In the genomic region with DNA sequence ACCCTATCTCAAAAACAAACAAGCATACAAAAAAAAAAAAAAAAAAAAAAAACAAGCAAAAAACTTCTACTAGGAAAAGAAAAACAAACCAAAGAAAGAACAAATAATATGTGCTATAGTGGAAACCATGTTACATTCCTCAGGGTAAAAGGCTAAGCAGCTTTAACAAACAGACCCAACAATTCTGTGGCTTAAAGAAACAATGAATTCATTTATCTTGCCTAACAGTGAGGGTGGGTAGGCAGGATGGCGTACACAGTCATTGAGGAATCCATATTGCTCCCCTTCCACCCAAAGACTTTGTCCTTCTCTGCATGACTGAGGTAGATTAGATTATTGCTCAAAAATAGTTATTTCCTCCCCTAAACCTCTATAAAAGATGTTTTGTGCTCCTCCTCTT, we compare ENCODE assay signal across 37 cellular contexts.
"Had no signal": no experiment of that assay in that cellular context is flagged by ENCODE, and none has a peak within 500 bp of the region (broad histone marks: within the 10 kb centered on the region; RNA-seq: fewer than 3 reads in every experiment).

No MANE protein-coding gene starts in this region.

- H3K9me3 ChIP-seq: adrenal gland, breast epithelium, colonic mucosa, gastrocnemius medialis had no signal

- H3K36me3 ChIP-seq: adrenal gland, breast epithelium, cardiac muscle cell, colonic mucosa, esophagus squamous epithelium, gastrocnemius medialis, heart left ventricle, WERI-Rb-1 had no signal

- H3K27me3 ChIP-seq: adrenal gland, breast epithelium, cardiac muscle cell, colonic mucosa, esophagus squamous epithelium, gastrocnemius medialis, heart left ventricle had no signal

- DNase-seq: activated CD4-positive, alpha-beta memory T cell treated with anti-CD3 and anti-CD28 coated beads for 36 hours; activated CD4-positive, alpha-beta T cell treated with anti-CD3 and anti-CD28 coated beads for 36 hours; activated CD4-positive, alpha-beta T cell treated with anti-CD3 and anti-CD28 coated beads, Interleukin-2, amount 10 ng/mL, durations not matched to agents 24 days and 14 days; activated CD4-positive, CD25-positive, alpha-beta regulatory T cell; activated CD4-positive, CD25-positive, alpha-beta regulatory T cell treated with anti-CD3 and anti-CD28 coated beads, Interleukin-2, amount 50 U/mL, for 72 hours; activated CD8-positive, alpha-beta memory T cell treated with anti-CD3 and anti-CD28 coated beads, Interleukin-2, amount 10 ng/mL, durations not matched to agents 7 days and 5 days; activated CD8-positive, alpha-beta memory T cell treated with anti-CD3 and anti-CD28 coated beads, Interleukin-2, amount 50 U/mL, for 4 hours; activated CD8-positive, alpha-beta T cell treated with anti-CD3 and anti-CD28 coated beads, Interleukin-2, amount 10 ng/mL, durations not matched to agents 7 days and 5 days; activated effector memory CD4-positive, alpha-beta T cell treated with anti-CD3 and anti-CD28 coated beads, Interleukin-2, amount 50 U/mL, for 16 hours; activated naive CD4-positive, alpha-beta T cell treated with anti-CD3 and anti-CD28 coated beads for 36 hours; activated naive CD8-positive, alpha-beta T cell treated with anti-CD3 and anti-CD28 coated beads for 36 hours; activated naive CD8-positive, alpha-beta T cell treated with anti-CD3 and anti-CD28 coated beads, Interleukin-2, amount 50 U/mL, for 24 hours; activated T-cell treated with anti-CD3 and anti-CD28 coated beads, Interleukin-2, amount 50 U/mL, for 1 hour; activated T-cell treated with anti-CD3 and anti-CD28 coated beads, Interleukin-2, amount 50 U/mL, for 48 hours; adrenal gland; amygdala; aorta; central memory CD4-positive, alpha-beta T cell; cerebellar nuclear complex; colonic mucosa; effector CD8-positive, alpha-beta T cell; esophagus squamous epithelium; gastrocnemius medialis; glutamatergic neuron; heart left ventricle; T-helper 1 cell; T-helper 17 cell; T1000; WERI-Rb-1 had no signal

- H3K4me1 ChIP-seq: adrenal gland, breast epithelium, colonic mucosa, esophagus squamous epithelium, gastrocnemius medialis had no signal

- H3K27me3 Mint-ChIP-seq: activated CD4-positive, alpha-beta T cell treated with anti-CD3 and anti-CD28 coated beads for 36 hours; activated CD4-positive, alpha-beta T cell treated with anti-CD3 and anti-CD28 coated beads, Interleukin-2, amount 10 ng/mL, durations not matched to agents 24 days and 14 days; activated CD8-positive, alpha-beta memory T cell treated with anti-CD3 and anti-CD28 coated beads, Interleukin-2, amount 10 ng/mL, durations not matched to agents 7 days and 5 days; activated naive CD4-positive, alpha-beta T cell treated with anti-CD3 and anti-CD28 coated beads, Interleukin-2, amount 50 U/mL, for 24 hours; activated naive CD8-positive, alpha-beta T cell treated with anti-CD3 and anti-CD28 coated beads for 36 hours; activated naive CD8-positive, alpha-beta T cell treated with anti-CD3 and anti-CD28 coated beads, Interleukin-2, amount 50 U/mL, for 24 hours had no signal

- H3K9me3 Mint-ChIP-seq: activated naive CD4-positive, alpha-beta T cell treated with anti-CD3 and anti-CD28 coated beads, Interleukin-2, amount 50 U/mL, for 24 hours; activated T-helper 1 cell treated with anti-CD3 and anti-CD28 coated beads, Interleukin-12 subunit alpha, Interleukin-12 subunit beta, Interleukin-2, Interleukin-4 antibody, amounts not matched to agents 30 ng/mL and 10 ng/mL and 1 ng/mL, durations not matched to agents 14 hours and 24 hours and 36 hours had no signal

- H3K4me3 ChIP-seq: adrenal gland, breast epithelium, cardiac muscle cell, colonic mucosa, esophagus squamous epithelium, gastrocnemius medialis, heart left ventricle had no signal

- H3K27ac Mint-ChIP-seq: activated CD4-positive, alpha-beta memory T cell treated with anti-CD3 and anti-CD28 coated beads for 36 hours; activated CD4-positive, alpha-beta T cell treated with anti-CD3 and anti-CD28 coated beads for 36 hours; activated CD4-positive, alpha-beta T cell treated with anti-CD3 and anti-CD28 coated beads, Interleukin-2, amount 10 ng/mL, durations not matched to agents 24 days and 14 days; activated CD8-positive, alpha-beta memory T cell treated with anti-CD3 and anti-CD28 coated beads, Interleukin-2, amount 10 ng/mL, durations not matched to agents 7 days and 5 days; activated CD8-positive, alpha-beta T cell treated with anti-CD3 and anti-CD28 coated beads, Interleukin-2, amount 10 ng/mL, durations not matched to agents 7 days and 5 days; activated naive CD4-positive, alpha-beta T cell treated with anti-CD3 and anti-CD28 coated beads for 36 hours; activated naive CD4-positive, alpha-beta T cell treated with anti-CD3 and anti-CD28 coated beads, Interleukin-2, amount 50 U/mL, for 24 hours; activated naive CD8-positive, alpha-beta T cell treated with anti-CD3 and anti-CD28 coated beads for 36 hours; activated naive CD8-positive, alpha-beta T cell treated with anti-CD3 and anti-CD28 coated beads, Interleukin-2, amount 50 U/mL, for 24 hours; activated T-helper 1 cell treated with anti-CD3 and anti-CD28 coated beads, Interleukin-12 subunit alpha, Interleukin-12 subunit beta, Interleukin-2, Interleukin-4 antibody, amounts not matched to agents 30 ng/mL and 10 ng/mL and 1 ng/mL, durations not matched to agents 14 hours and 24 hours and 36 hours; activated T-helper 2 cell treated with anti-CD3 and anti-CD28 coated beads, Interferon-gamma antibody, Interleukin-2, Interleukin-4, amounts not matched to agents 10 μg/mL and 5 μg/mL and 100 μg/mL, durations not matched to agents 14 hours and 24 hours and 36 hours; brain; T-helper 17 cell; T-helper 2 cell treated with Interferon-gamma antibody and Interleukin-4, amounts not matched to agents 5 μg/mL and 100 μg/mL, for 36 hours had no signal

- H3K36me3 Mint-ChIP-seq: activated CD4-positive, alpha-beta memory T cell treated with anti-CD3 and anti-CD28 coated beads for 36 hours; activated CD8-positive, alpha-beta memory T cell treated with anti-CD3 and anti-CD28 coated beads, Interleukin-2, amount 10 ng/mL, durations not matched to agents 7 days and 5 days; activated naive CD4-positive, alpha-beta T cell treated with anti-CD3 and anti-CD28 coated beads, Interleukin-2, amount 50 U/mL, for 24 hours had no signal

- H3K4me3 Mint-ChIP-seq: activated CD4-positive, alpha-beta memory T cell treated with anti-CD3 and anti-CD28 coated beads for 36 hours; activated CD4-positive, alpha-beta T cell treated with anti-CD3 and anti-CD28 coated beads for 36 hours; activated CD4-positive, alpha-beta T cell treated with anti-CD3 and anti-CD28 coated beads, Interleukin-2, amount 10 ng/mL, durations not matched to agents 24 days and 14 days; activated CD8-positive, alpha-beta memory T cell treated with anti-CD3 and anti-CD28 coated beads, Interleukin-2, amount 10 ng/mL, durations not matched to agents 7 days and 5 days; activated CD8-positive, alpha-beta T cell treated with anti-CD3 and anti-CD28 coated beads, Interleukin-2, amount 10 ng/mL, durations not matched to agents 7 days and 5 days; activated naive CD4-positive, alpha-beta T cell treated with anti-CD3 and anti-CD28 coated beads for 36 hours; activated naive CD4-positive, alpha-beta T cell treated with anti-CD3 and anti-CD28 coated beads, Interleukin-2, amount 50 U/mL, for 24 hours; activated naive CD8-positive, alpha-beta T cell treated with anti-CD3 and anti-CD28 coated beads for 36 hours; activated naive CD8-positive, alpha-beta T cell treated with anti-CD3 and anti-CD28 coated beads, Interleukin-2, amount 50 U/mL, for 24 hours; activated T-helper 1 cell treated with anti-CD3 and anti-CD28 coated beads, Interleukin-12 subunit alpha, Interleukin-12 subunit beta, Interleukin-2, Interleukin-4 antibody, amounts not matched to agents 30 ng/mL and 10 ng/mL and 1 ng/mL, durations not matched to agents 14 hours and 24 hours and 36 hours; brain; T-helper 17 cell; T-helper 2 cell treated with Interferon-gamma antibody and Interleukin-4, amounts not matched to agents 5 μg/mL and 100 μg/mL, for 36 hours had no signal

- H3K27ac ChIP-seq: adrenal gland, breast epithelium, cardiac muscle cell, colonic mucosa, epithelial cell of prostate, esophagus squamous epithelium, gastrocnemius medialis, heart left ventricle, WERI-Rb-1 had no signal

- H3K4me1 Mint-ChIP-seq: activated CD4-positive, alpha-beta T cell treated with anti-CD3 and anti-CD28 coated beads for 36 hours; activated CD4-positive, alpha-beta T cell treated with anti-CD3 and anti-CD28 coated beads, Interleukin-2, amount 10 ng/mL, durations not matched to agents 24 days and 14 days; activated CD8-positive, alpha-beta memory T cell treated with anti-CD3 and anti-CD28 coated beads, Interleukin-2, amount 10 ng/mL, durations not matched to agents 7 days and 5 days; activated naive CD4-positive, alpha-beta T cell treated with anti-CD3 and anti-CD28 coated beads, Interleukin-2, amount 50 U/mL, for 24 hours; activated naive CD8-positive, alpha-beta T cell treated with anti-CD3 and anti-CD28 coated beads for 36 hours; activated naive CD8-positive, alpha-beta T cell treated with anti-CD3 and anti-CD28 coated beads, Interleukin-2, amount 50 U/mL, for 24 hours; T-helper 17 cell had no signal
